Comparison of ENCODE assay signal across 13 cellular contexts in genomic region chr14:21258889-21259787, GRCh38. TPM values are rescaled to one million over a fixed set of nuclear protein-coding genes. Genes with fewer than 3 reads are reported as not detected.
DNase-seq lines count a peak whose midpoint lies in the region; ATAC-seq, FAIRE-seq and TF ChIP-seq lines count a peak whose summit lies in the region.
"Had no signal": no experiment of that assay in that cellular context is flagged by ENCODE, and none has a peak within 500 bp of the region (broad histone marks: within the 10 kb centered on the region; RNA-seq: fewer than 3 reads in every experiment).

No MANE protein-coding gene starts in this region.

- H3K27ac ChIP-seq in IMR-90 (ENCODE audit: insufficient read depth, low read length) (no peak overlapping the region), GM12878 (ENCODE audit: control insufficient read depth, insufficient read depth) (no peak overlapping the region)
- H3K27ac ChIP-seq: heart right ventricle, lower lobe of right lung had no signal

- peak overlapping the region; percentile 10 for H3K27ac Mint-ChIP-seq in Caco-2 (ENCODE audit: unreplicated experiment)
- H3K27ac Mint-ChIP-seq in neural crest cell (ENCODE audit: unreplicated experiment) = no peak overlapping the region

- no peak overlapping the region for H2BK15ac ChIP-seq in IMR-90 (ENCODE audit: low read depth, low read length)

- no peak overlapping the region for H3K18ac ChIP-seq in IMR-90 (ENCODE audit: low read depth, low read length)

- dilution Hi-C loops in IMR-90 (cut with HindIII; ENCODE audit: low sequenced_read_pairs, unreplicated experiment) = no loop called here

- POLR2A ChIA-PET in Caco-2 (lab: Charles Lee) (no interaction called here), IMR-90 (lab: Charles Lee; ENCODE audit: unreplicated experiment) (no interaction called here), GM12878 (lab: Charles Lee) (no interaction called here)

- no peak overlapping the region for H2AK9ac ChIP-seq in IMR-90 (replicated peaks; ENCODE audit: low read depth, low read length, poor library complexity)

- intact Hi-C loops in Caco-2 (cut with micrococcal nuclease; ENCODE audit: unreplicated experiment) (no loop called here), IMR-90 (cut with micrococcal nuclease) (no loop called here), GM12878 (cut with micrococcal nuclease; ENCODE audit: unreplicated experiment) (no loop called here)

- no peak overlapping the region for H4K5ac ChIP-seq in IMR-90 (ENCODE audit: low read depth, low read length)

- TF ChIP-seq CTCF in Caco-2 (IDR thresholded peaks at IDR 0.05; ENCODE audit: insufficient read depth in 1 of 2, low read depth in 1 of 2, low read length in 1 of 2, severe bottlenecking in 1 of 2, unreplicated experiment in 1 of 2) = no peak
- no peak for TF ChIP-seq CTCF in IMR-90 (conservative IDR thresholded peaks at IDR 0.05; ENCODE audit: low read depth, low read length)
- TF ChIP-seq CTCF in GM12878 (IDR thresholded peaks at IDR 0.05 in 2 of 3, conservative IDR thresholded peaks at IDR 0.05 in 1 of 3; ENCODE audit: control insufficient read depth in 2 of 3, extremely low read depth in 1 of 3, insufficient read depth in 1 of 3, low read depth in 3 of 3, low read length in 3 of 3) = no peak
- no peak for TF ChIP-seq CTCF in neural crest cell (conservative IDR thresholded peaks at IDR 0.05)
- no peak for TF ChIP-seq CTCF in foreskin fibroblast (IDR thresholded peaks at IDR 0.05; ENCODE audit: low read depth, low read length)

- no peak for ATAC-seq in IMR-90 (ENCODE audit: low read depth)
- ATAC-seq in GM12878 = no peak
- ATAC-seq: HCT116, heart right ventricle had no signal

- peaks cover 6% of the 10 kb centered on the region for H3K36me3 ChIP-seq in Caco-2 (ENCODE audit: control insufficient read depth, insufficient read depth, low read length)
- peaks cover 40% of the 10 kb centered on the region for H3K36me3 ChIP-seq in IMR-90 (ENCODE audit: control insufficient read depth, insufficient read depth, low read length)
- H3K36me3 ChIP-seq in GM12878 (ENCODE audit: control insufficient read depth in 2 of 2, insufficient read depth in 2 of 2, low read length in 1 of 2) = peaks cover 12 to 37% of the 10 kb centered on the region in 2 experiments

- no peak overlapping the region for H2BK20ac ChIP-seq in IMR-90 (ENCODE audit: low read depth, low read length)

- H3K79me2 ChIP-seq in GM12878 (ENCODE audit: control insufficient read depth, insufficient read depth, low read length) = peaks cover 96% of the 10 kb centered on the region

- H3K9ac ChIP-seq in IMR-90 (ENCODE audit: low read depth, low read length) (no peak overlapping the region), GM12878 (ENCODE audit: control insufficient read depth, insufficient read depth, low read length) (no peak overlapping the region)

- H3K79me1 ChIP-seq in IMR-90 (ENCODE audit: low read depth in 1 of 2, low read length in 2 of 2) = peaks cover 5 to 49% of the 10 kb centered on the region in 2 experiments; a peak in 3 of 4 replicates

- CTCF ChIA-PET in Caco-2 (lab: Charles Lee) (no interaction called here), IMR-90 (lab: Yijun Ruan, JAX) (no interaction called here), GM12878 (lab: Yijun Ruan, JAX) (no interaction called here)

- no peak overlapping the region for H3K56ac ChIP-seq in IMR-90 (ENCODE audit: extremely low read depth, insufficient read depth, low read length)

- BruUV-seq in Caco-2 (replicated peaks; lab: Mats Ljungman, UMichigan) (no TSS peak), IMR-90 (replicated peaks; lab: Mats Ljungman, UMichigan) (no TSS peak), GM12878 (replicated peaks; lab: Mats Ljungman, UMichigan) (TSS peak; percentile 19)

- H3K9me1 ChIP-seq in IMR-90 (ENCODE audit: insufficient read depth, low read length) = peaks cover 22% of the 10 kb centered on the region

- SMC1A ChIA-PET in GM12878 (lab: Charles Lee; ENCODE audit: uncharacterized antibody, unreplicated experiment) = interaction anchor here (1.0 kb wide), 1 partner anchor 15 kb away, joined by 4 read pairs; no protein-coding TSS in a partner anchor

- TF ChIP-seq RAD21 in IMR-90 (IDR thresholded peaks at IDR 0.05; ENCODE audit: low read length) = no peak
- no peak for TF ChIP-seq RAD21 in GM12878 (IDR thresholded peaks at IDR 0.05; ENCODE audit: insufficient read depth, low read depth, low read length)

- no peak overlapping the region for H3K4ac ChIP-seq in IMR-90 (ENCODE audit: low read depth, low read length)

- H3K27me3 Mint-ChIP-seq in Caco-2 (ENCODE audit: insufficient read depth, unreplicated experiment) (no peaks in the 10 kb centered on the region), neural crest cell (ENCODE audit: low read depth) (no peaks in the 10 kb centered on the region)

- no peak overlapping the region for H2AFZ ChIP-seq in IMR-90 (replicated peaks; ENCODE audit: low read length, poor library complexity)
- no peak overlapping the region for H2AFZ ChIP-seq in GM12878 (ENCODE audit: control insufficient read depth, low read depth, low read length)

- no peak for FAIRE-seq in GM12878 (lab: Jason Lieb, UNC)

- H3K4me3 Mint-ChIP-seq in Caco-2 (ENCODE audit: unreplicated experiment) (no peak overlapping the region), neural crest cell (peak overlapping the region; percentile 27)

- H3K14ac ChIP-seq in IMR-90 (replicated peaks; ENCODE audit: low read depth, low read length) = no peak overlapping the region

- peaks cover 24% of the 10 kb centered on the region for H3K4me1 Mint-ChIP-seq in Caco-2 (ENCODE audit: low read depth, unreplicated experiment)
- H3K4me1 Mint-ChIP-seq in neural crest cell = peaks cover 62% of the 10 kb centered on the region

- no peak for DNase-seq in Caco-2
- no peak for DNase-seq in IMR-90
- no peak for DNase-seq in GM12878 (ENCODE audit: low read depth, low spot score)
- DNase-seq in neural crest cell (ENCODE audit: low read depth, low spot score) = no peak
- no peak for DNase-seq in foreskin fibroblast
- no peak for DNase-seq in medulla oblongata (ENCODE audit: extremely low spot score)
- DNase-seq in mesenteric fat pad (ENCODE audit: low spot score) = no peak
- DNase-seq: activated CD8-positive, alpha-beta memory T cell treated with anti-CD3 and anti-CD28 coated beads for 24 hours; heart right ventricle; lower lobe of right lung; NCI-H1694 treated with DMSO at 0.1 percent for 48 hours had no signal

- H3K27me3 ChIP-seq in Caco-2 (replicated peaks; ENCODE audit: control insufficient read depth, insufficient read depth, low read length) (no peaks in the 10 kb centered on the region), IMR-90 (ENCODE audit: control insufficient read depth, insufficient read depth, low read length) (no peaks in the 10 kb centered on the region), GM12878 (replicated peaks in 1 of 2; ENCODE audit: control insufficient read depth in 2 of 2, insufficient read depth in 2 of 2, low read length in 1 of 2) (no peaks in the 10 kb centered on the region)
- H3K27me3 ChIP-seq: heart right ventricle had no signal

- peaks cover 97% of the 10 kb centered on the region for H4K20me1 ChIP-seq in IMR-90 (ENCODE audit: insufficient read depth, low read length)
- H4K20me1 ChIP-seq in GM12878 (ENCODE audit: control insufficient read depth, insufficient read depth) = peaks cover 27% of the 10 kb centered on the region

- no peak overlapping the region for H2BK5ac ChIP-seq in IMR-90 (ENCODE audit: low read depth, low read length, poor library complexity, severe bottlenecking)

- no peak overlapping the region for H2BK120ac ChIP-seq in IMR-90 (ENCODE audit: low read depth, low read length)

- H3K9me3 ChIP-seq in Caco-2 = no peaks in the 10 kb centered on the region
- H3K9me3 ChIP-seq in IMR-90 (ENCODE audit: control insufficient read depth, insufficient read depth, low read length) = no peaks in the 10 kb centered on the region
- no peaks in the 10 kb centered on the region for H3K9me3 ChIP-seq in GM12878 (replicated peaks; ENCODE audit: control insufficient read depth, insufficient read depth, low read length)
- H3K9me3 ChIP-seq: heart right ventricle, lower lobe of right lung had no signal

- no peak overlapping the region for H2AK5ac ChIP-seq in IMR-90 (ENCODE audit: low read depth, low read length)

- H3K9me3 Mint-ChIP-seq in Caco-2 (ENCODE audit: unreplicated experiment) = no peaks in the 10 kb centered on the region
- H3K9me3 Mint-ChIP-seq in neural crest cell = no peaks in the 10 kb centered on the region

- H4K91ac ChIP-seq in IMR-90 (ENCODE audit: insufficient read depth, low read depth, low read length) = no peak overlapping the region

- H3K36me3 Mint-ChIP-seq in Caco-2 (ENCODE audit: insufficient read depth, unreplicated experiment) = peaks cover 98% of the 10 kb centered on the region
- peaks cover 43% of the 10 kb centered on the region for H3K36me3 Mint-ChIP-seq in neural crest cell (ENCODE audit: low read depth)

- H3K4me2 ChIP-seq in IMR-90 (ENCODE audit: low read depth, low read length) = no peak overlapping the region
- peak overlapping the region; percentile 23 for H3K4me2 ChIP-seq in GM12878 (ENCODE audit: control insufficient read depth, insufficient read depth)

- in situ Hi-C loops in IMR-90 (cut with MboI; ENCODE audit: low sequenced_read_pairs) = no loop called here
- in situ Hi-C loops in GM12878 (cut with MboI) = no loop called here

- H3K4me3 ChIP-seq in Caco-2 (ENCODE audit: low read depth, low read length) (no peak overlapping the region), IMR-90 (ENCODE audit: insufficient read depth, low read depth, low read length) (no peak overlapping the region), GM12878 (peak overlapping the region; percentile 47), foreskin fibroblast (ENCODE audit: low read depth in 1 of 2, low read length in 2 of 2) (no peak overlapping the region)
- H3K4me3 ChIP-seq: heart right ventricle, lower lobe of right lung had no signal

- H3K23ac ChIP-seq in IMR-90 (ENCODE audit: low read depth, low read length) = peak overlapping the region; percentile 33; the same call in 1 of the 2 replicates

- no peak for TF ChIP-seq EP300 in GM12878 (IDR thresholded peaks at IDR 0.05; ENCODE audit: borderline replicate concordance in 1 of 2, control insufficient read depth in 1 of 2, low read depth in 2 of 2, low read length in 2 of 2)

- WGBS in IMR-90 (ENCODE audit: extremely low coverage in 2 of 2, insufficient read length in 1 of 2), 2 experiments = no CpG with 5 or more reads among the region's 5 CpGs
- WGBS in GM12878 (ENCODE audit: insufficient coverage, insufficient replicate concordance, low lambda C conversion rate, missing lambda C conversion rate) = 41% methylated on average over 5 of the region's 5 CpGs

- 0 out of 2 replicates have a peak, but pooled peaks have one; percentile 21 for TF ChIP-seq POLR2A in IMR-90 (IDR thresholded peaks at IDR 0.05; ENCODE audit: low read depth, low read length)
- 0 out of 2 replicates have a peak, but pooled peaks have one; percentile 22 for TF ChIP-seq POLR2A in GM12878 (IDR thresholded peaks at IDR 0.05; ENCODE audit: low read depth, low read length)

- H3K4me1 ChIP-seq in Caco-2 (peaks cover 10% of the 10 kb centered on the region; the same call in 1 of the 2 replicates), IMR-90 (ENCODE audit: control insufficient read depth, insufficient read depth, low read length) (peaks cover 11% of the 10 kb centered on the region), GM12878 (ENCODE audit: control insufficient read depth, insufficient read depth, low read length) (peaks cover 17% of the 10 kb centered on the region)

- no peak overlapping the region for H4K8ac ChIP-seq in IMR-90 (ENCODE audit: low read depth in 2 of 2, low read length in 2 of 2)

- RAD21 ChIA-PET in GM12878 (lab: Charles Lee; ENCODE audit: unreplicated experiment) = interaction anchor here (0.7 to 0.9 kb wide), 2 partner anchors 12 to 50 kb away, joined by 3 read pairs; no protein-coding TSS in a partner anchor

RNA-seq across cellular contexts. Expression of gene HNRNPC, which starts 10.1 kb away (rescaled TPM):
- 512 and 536 TPM in 2 replicates for total RNA-seq in Caco-2 (2022)
- 308 and 548 TPM in 2 replicates for total RNA-seq in IMR-90 (2012; rRNA removed)
- 366 and 615 TPM in 2 replicates for polyA plus RNA-seq in IMR-90 (2012; rRNA removed)
- 170 and 542 TPM in 2 replicates for polyA plus RNA-seq in IMR-90 (2012; cell fraction: cytosol; rRNA removed)
- 75.4 and 293 TPM in 2 replicates for polyA plus RNA-seq in IMR-90 (2012; cell fraction: nucleus; rRNA removed; ENCODE audit: low replicate concordance)
- 614 and 625 TPM in 2 replicates for total RNA-seq in GM12878 (2013; cell fraction: nucleolus; rRNA removed)
- total RNA-seq in GM12878 (2014; rRNA removed) = 911 and 918 TPM in 2 replicates
- 1,200 and 1,219 TPM in 2 replicates for total RNA-seq in GM12878 (2014; rRNA removed; fragmentation: Illumina TruSeq; extraction: Trizol)
- total RNA-seq in GM12878 (2021) = 766 and 773 TPM in 2 replicates
- 683 TPM for polyA plus RNA-seq in GM12878 (2011; ENCODE audit: low read depth)
- 1,305 and 1,562 TPM in 2 replicates for polyA plus RNA-seq in GM12878 (2011; rRNA removed)
- polyA plus RNA-seq in GM12878 (2011; cell fraction: cytosol; rRNA removed) = 561 and 849 TPM in 2 replicates
- 413 and 577 TPM in 2 replicates for polyA plus RNA-seq in GM12878 (2011; cell fraction: nucleus; rRNA removed)
- polyA plus RNA-seq in GM12878 (2012) = 661 and 837 TPM in 2 replicates
- polyA plus RNA-seq in GM12878 (2014; fragmentation: Illumina TruSeq; extraction: Trizol) = 1,492 and 1,839 TPM in 2 replicates
- polyA plus RNA-seq in GM12878 (2014; fragmentation: Nextera tagmentation; extraction: Ambion mirVana) = 1,000 to 10,000 TPM in 1 of 2 experiments, 100 to 1,000 TPM in 1; 679 to 1,422 TPM
- 866 and 889 TPM in 2 replicates for polyA plus RNA-seq in GM12878 (2014; rRNA removed)
- 1,000 to 10,000 TPM; 1,325 to 1,341 TPM for polyA plus RNA-seq in GM12878 (2016; fragmentation: Nextera tagmentation; extraction: Ambion mirVana)
- polyA minus RNA-seq in GM12878 (2011; rRNA and poly(A)+ RNA removed) = 736 and 779 TPM in 2 replicates
- polyA minus RNA-seq in GM12878 (2011; cell fraction: cytosol; rRNA and poly(A)+ RNA removed) = 204 and 236 TPM in 2 replicates
- polyA minus RNA-seq in GM12878 (2011; cell fraction: nucleus; rRNA and poly(A)+ RNA removed) = 243 and 440 TPM in 2 replicates
- total RNA-seq in neural crest cell = 993 and 1,012 TPM in 2 replicates
- 330 TPM for total RNA-seq in mesenteric fat pad

RNA-seq across cellular contexts. Expression of gene RPGRIP1, which starts 20.7 kb away (rescaled TPM):
- 0.12 TPM in 1 of 2 replicates, not detected in the other for total RNA-seq in Caco-2 (2022)
- total RNA-seq in IMR-90 (2012; rRNA removed) = not detected in 2 replicates
- polyA plus RNA-seq in IMR-90 (2012; rRNA removed) = not detected in 2 replicates
- not detected in 2 replicates for polyA plus RNA-seq in IMR-90 (2012; cell fraction: cytosol; rRNA removed)
- polyA plus RNA-seq in IMR-90 (2012; cell fraction: nucleus; rRNA removed; ENCODE audit: low replicate concordance) = not detected in 2 replicates
- not detected in 2 replicates for total RNA-seq in GM12878 (2013; cell fraction: nucleolus; rRNA removed)
- 0.27 and 1.1 TPM in 2 replicates for total RNA-seq in GM12878 (2014; rRNA removed)
- total RNA-seq in GM12878 (2014; rRNA removed; fragmentation: Illumina TruSeq; extraction: Trizol) = 0.18 and 0.72 TPM in 2 replicates
- 0.44 TPM in 1 of 2 replicates, not detected in the other for total RNA-seq in GM12878 (2021)
- not detected for polyA plus RNA-seq in GM12878 (2011; ENCODE audit: low read depth)
- 0.13 and 0.30 TPM in 2 replicates for polyA plus RNA-seq in GM12878 (2011; rRNA removed)
- polyA plus RNA-seq in GM12878 (2011; cell fraction: cytosol; rRNA removed) = 0.13 TPM in 1 of 2 replicates, not detected in the other
- 0.15 and 0.40 TPM in 2 replicates for polyA plus RNA-seq in GM12878 (2011; cell fraction: nucleus; rRNA removed)
- polyA plus RNA-seq in GM12878 (2012) = 0.08 and 0.14 TPM in 2 replicates
- 0.14 and 0.34 TPM in 2 replicates for polyA plus RNA-seq in GM12878 (2014; fragmentation: Illumina TruSeq; extraction: Trizol)
- polyA plus RNA-seq in GM12878 (2014; fragmentation: Nextera tagmentation; extraction: Ambion mirVana) = under 1 TPM; 0.07 to 0.16 TPM
- polyA plus RNA-seq in GM12878 (2014; rRNA removed) = 0.10 and 0.11 TPM in 2 replicates
- polyA plus RNA-seq in GM12878 (2016; fragmentation: Nextera tagmentation; extraction: Ambion mirVana) = under 1 TPM in 1 of 2 experiments, not detected in 1; 0.07 TPM
- 0.80 TPM in 1 of 2 replicates, not detected in the other for polyA minus RNA-seq in GM12878 (2011; rRNA and poly(A)+ RNA removed)
- polyA minus RNA-seq in GM12878 (2011; cell fraction: cytosol; rRNA and poly(A)+ RNA removed) = not detected in 2 replicates
- polyA minus RNA-seq in GM12878 (2011; cell fraction: nucleus; rRNA and poly(A)+ RNA removed) = 0.19 TPM in 1 of 2 replicates, not detected in the other
- total RNA-seq in neural crest cell = not detected in 2 replicates
- 0.80 TPM for total RNA-seq in mesenteric fat pad
- total RNA-seq: temporal lobe had no signal
